ENCODE assay signal across 12 cellular contexts in the genomic region with DNA sequence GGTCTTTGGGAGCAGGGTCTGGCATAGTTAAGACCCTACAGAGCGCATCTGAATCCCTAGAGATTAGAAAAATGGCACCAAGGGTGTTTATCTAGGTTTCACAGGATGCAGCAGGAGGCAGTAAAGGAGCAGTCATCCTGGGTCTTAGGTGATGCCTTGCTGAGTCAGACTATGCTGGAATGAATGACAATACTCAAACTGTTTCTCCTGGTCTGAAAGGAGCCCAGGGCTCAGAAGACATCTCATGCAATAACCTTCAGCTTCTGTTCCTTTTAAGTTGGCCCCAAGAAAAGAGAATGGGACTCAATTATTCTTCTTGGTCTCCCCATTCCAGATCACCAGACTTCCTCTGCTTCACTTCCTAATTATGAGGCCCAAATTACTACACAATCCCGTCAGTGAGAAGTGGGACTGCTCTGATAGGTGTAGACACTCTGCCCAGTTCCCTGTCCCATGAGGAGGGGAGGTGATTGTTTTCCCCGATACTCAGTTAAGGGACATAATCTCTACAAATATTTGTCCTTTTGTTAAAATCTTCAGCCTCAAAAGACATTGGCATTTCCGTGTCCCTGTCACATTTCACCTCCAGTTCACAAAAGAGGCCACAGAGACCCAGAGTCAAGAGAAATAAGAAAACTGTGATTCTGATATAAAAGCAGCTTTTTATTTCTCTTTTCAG. TPM values are rescaled to one million over a fixed set of nuclear protein-coding genes. Genes with fewer than 3 reads are reported as not detected.
DNase-seq lines count a peak whose midpoint lies in the region; ATAC-seq, FAIRE-seq and TF ChIP-seq lines count a peak whose summit lies in the region.
"Had no signal": no experiment of that assay in that cellular context is flagged by ENCODE, and none has a peak within 500 bp of the region (broad histone marks: within the 10 kb centered on the region; RNA-seq: fewer than 3 reads in every experiment).

No MANE protein-coding gene starts in this region.

- H3K27ac ChIP-seq in HUES6 (ENCODE audit: low read depth, low read length) (no peak overlapping the region), GM12878 (ENCODE audit: control insufficient read depth, insufficient read depth) (peak overlapping the region; percentile 25; the same call in 1 of the 2 replicates), mesendoderm (ENCODE audit: low read depth, low read length) (no peak overlapping the region)
- H3K27ac ChIP-seq: VCaP had no signal

- WGBS in GM12878 (ENCODE audit: insufficient coverage, insufficient replicate concordance, low lambda C conversion rate, missing lambda C conversion rate) = 52% methylated on average over 4 of the region's 4 CpGs
- no CpG with 5 or more reads among the region's 4 CpGs for WGBS in mesendoderm (ENCODE audit: extremely low coverage, insufficient coverage, low lambda C conversion rate)

- H3K56ac ChIP-seq in mesendoderm (ENCODE audit: low read length) = no peak overlapping the region

- no peak overlapping the region for H2AK5ac ChIP-seq in mesendoderm (ENCODE audit: low read length)

- no peak for TF ChIP-seq POLR2A in GM12878 (IDR thresholded peaks at IDR 0.05; ENCODE audit: low read depth, low read length)

- H3K9ac ChIP-seq in HUES6 (ENCODE audit: low read length) = peak overlapping the region; percentile 25
- no peak overlapping the region for H3K9ac ChIP-seq in GM12878 (ENCODE audit: control insufficient read depth, insufficient read depth, low read length)
- H3K9ac ChIP-seq in mesendoderm (ENCODE audit: low read length) = no peak overlapping the region

- peak; percentile 46 for TF ChIP-seq RAD21 in GM12878 (IDR thresholded peaks at IDR 0.05; ENCODE audit: insufficient read depth, low read depth, low read length)

- H2BK15ac ChIP-seq in mesendoderm (replicated peaks; ENCODE audit: low read depth) = no peak overlapping the region

- RAD21 ChIA-PET in GM12878 (lab: Charles Lee; ENCODE audit: unreplicated experiment) = interaction anchor here (1.1 to 4.9 kb wide), 3 partner anchors 18 to 87 kb away, joined by 3 to 60 read pairs (median 4); partner anchors contain the start of gene STAT2

- in situ Hi-C loops in GM12878 (cut with MboI) = no loop called here

- ATAC-seq in GM12878 = no peak
- ATAC-seq in HG03045 (IDR thresholded peaks at IDR 0.05; ENCODE audit: unreplicated experiment) = no peak

- no peak overlapping the region for H3K18ac ChIP-seq in mesendoderm (ENCODE audit: low read length)

- H3K9me3 ChIP-seq in HUES6 (ENCODE audit: control insufficient read depth, insufficient read depth, low read depth, low read length) = no peaks in the 10 kb centered on the region
- no peaks in the 10 kb centered on the region for H3K9me3 ChIP-seq in GM12878 (replicated peaks; ENCODE audit: control insufficient read depth, insufficient read depth, low read length)

- no peaks in the 10 kb centered on the region for H4K20me1 ChIP-seq in GM12878 (ENCODE audit: control insufficient read depth, insufficient read depth)

- H3K23ac ChIP-seq in mesendoderm (ENCODE audit: low read length) = no peak overlapping the region

- SMC1A ChIA-PET in GM12878 (lab: Charles Lee; ENCODE audit: uncharacterized antibody, unreplicated experiment) = interaction anchor here (0.7 to 6.2 kb wide), 8 partner anchors 8 to 92 kb away, joined by 3 to 58 read pairs (median 4); partner anchors contain the start of gene STAT2

- no peak overlapping the region for H3K4me3 ChIP-seq in HUES6 (ENCODE audit: low read depth, low read length)
- H3K4me3 ChIP-seq in GM12878 = no peak overlapping the region
- no peak overlapping the region for H3K4me3 ChIP-seq in mesendoderm (ENCODE audit: low read length)

- BruUV-seq in GM12878 (replicated peaks; lab: Mats Ljungman, UMichigan) = no TSS peak

- H2BK120ac ChIP-seq in mesendoderm (ENCODE audit: low read depth, low read length) = no peak overlapping the region

- no peak overlapping the region for H4K5ac ChIP-seq in mesendoderm (ENCODE audit: low read length)

- H3K4me2 ChIP-seq in GM12878 (ENCODE audit: control insufficient read depth, insufficient read depth) (no peak overlapping the region), mesendoderm (ENCODE audit: low read length) (no peak overlapping the region)

- peak in 1 of 3 experiments; percentile 10; a peak in 1 of 6 replicates for TF ChIP-seq CTCF in GM12878 (IDR thresholded peaks at IDR 0.05 in 2 of 3, conservative IDR thresholded peaks at IDR 0.05 in 1 of 3; ENCODE audit: control insufficient read depth in 2 of 3, extremely low read depth in 1 of 3, insufficient read depth in 1 of 3, low read depth in 3 of 3, low read length in 3 of 3)

- POLR2A ChIA-PET in GM12878 (lab: Charles Lee) = interaction anchor here (0.6 to 3.1 kb wide), 4 partner anchors 14 to 144 kb away, joined by 3 to 17 read pairs (median 4); partner anchors contain the start of genes APOF, IL23A and STAT2

- H3K4me1 ChIP-seq in HUES6 (ENCODE audit: control insufficient read depth, insufficient read depth, low read length) (peaks cover 9% of the 10 kb centered on the region), GM12878 (ENCODE audit: control insufficient read depth, insufficient read depth, low read length) (peaks cover 36% of the 10 kb centered on the region), mesendoderm (ENCODE audit: control insufficient read depth, low read depth, low read length) (no peaks in the 10 kb centered on the region)

- intact Hi-C loops in GM12878 (cut with micrococcal nuclease; ENCODE audit: unreplicated experiment) = no loop called here

- H3K4ac ChIP-seq in mesendoderm (ENCODE audit: low read depth, low read length) = no peak overlapping the region

- DNase-seq in EH (ENCODE audit: low read depth) (peak; percentile 33), GM12878 (ENCODE audit: low read depth, low spot score) (no peak), mesendoderm (peak; percentile 74), NCI-H2081 (lab: John Stamatoyannopoulos, UW) (no peak), NCI-H1436 treated with DMSO at 0.1 percent for 48 hours (lab: John Stamatoyannopoulos, UW) (no peak)
- DNase-seq in stimulated activated CD4-positive, alpha-beta T cell treated with anti-CD3 and anti-CD28 coated beads, Interleukin-4, amount 100 ng/mL, for 4 hours = no peak
- DNase-seq: stimulated activated CD4-positive, alpha-beta T cell treated with anti-CD3 and anti-CD28 coated beads, Interleukin-2, amount 100 ng/mL, for 48 hours had no signal

- no peak for TF ChIP-seq EP300 in GM12878 (IDR thresholded peaks at IDR 0.05; ENCODE audit: borderline replicate concordance in 1 of 2, control insufficient read depth in 1 of 2, low read depth in 2 of 2, low read length in 2 of 2)

- no peaks in the 10 kb centered on the region for H3K79me1 ChIP-seq in mesendoderm (ENCODE audit: low read length)

- peak overlapping the region; percentile 77 for H2AFZ ChIP-seq in GM12878 (ENCODE audit: control insufficient read depth, low read depth, low read length)

- CTCF ChIA-PET in GM12878 (lab: Yijun Ruan, JAX) = interaction anchor here (1.0 to 4.2 kb wide), 5 partner anchors 12 to 86 kb away, joined by 3 to 28 read pairs (median 17); partner anchors contain the start of genes STAT2 and TIMELESS

- H3K36me3 ChIP-seq in HUES6 (ENCODE audit: control insufficient read depth, insufficient read depth, low read length) = no peaks in the 10 kb centered on the region
- H3K36me3 ChIP-seq in GM12878 (ENCODE audit: control insufficient read depth in 2 of 2, insufficient read depth in 2 of 2, low read length in 1 of 2) = no peaks in the 10 kb centered on the region
- no peaks in the 10 kb centered on the region for H3K36me3 ChIP-seq in mesendoderm (ENCODE audit: control insufficient read depth, insufficient read depth, low read length)

- H4K8ac ChIP-seq in mesendoderm (ENCODE audit: low read depth, low read length) = no peak overlapping the region

- FAIRE-seq in GM12878 (lab: Jason Lieb, UNC) = no peak

- H3K79me2 ChIP-seq in GM12878 (ENCODE audit: control insufficient read depth, insufficient read depth, low read length) (no peaks in the 10 kb centered on the region), mesendoderm (ENCODE audit: control insufficient read depth, insufficient read depth, low read length) (no peaks in the 10 kb centered on the region)

- H3K27me3 ChIP-seq in HUES6 (ENCODE audit: control insufficient read depth, insufficient read depth, low read length) (no peaks in the 10 kb centered on the region), GM12878 (replicated peaks in 1 of 2; ENCODE audit: control insufficient read depth in 2 of 2, insufficient read depth in 2 of 2, low read length in 1 of 2) (no peaks in the 10 kb centered on the region), mesendoderm (ENCODE audit: insufficient read depth, low read length, poor library complexity) (no peaks in the 10 kb centered on the region)

- H2BK5ac ChIP-seq in mesendoderm (ENCODE audit: low read length) = no peak overlapping the region

RNA-seq across cellular contexts. Expression of gene APOF, which starts 14.8 kb away (rescaled TPM):
- not detected in 2 replicates for total RNA-seq in GM12878 (2013; cell fraction: nucleolus; rRNA removed)
- 0.11 TPM in 1 of 2 replicates, not detected in the other for total RNA-seq in GM12878 (2014; rRNA removed)
- total RNA-seq in GM12878 (2014; rRNA removed; fragmentation: Illumina TruSeq; extraction: Trizol) = not detected in 2 replicates
- total RNA-seq in GM12878 (2021) = not detected in 2 replicates
- not detected for polyA plus RNA-seq in GM12878 (2011; ENCODE audit: low read depth)
- polyA plus RNA-seq in GM12878 (2011; rRNA removed) = not detected in 2 replicates
- not detected in 2 replicates for polyA plus RNA-seq in GM12878 (2011; cell fraction: cytosol; rRNA removed)
- polyA plus RNA-seq in GM12878 (2011; cell fraction: nucleus; rRNA removed) = not detected in 2 replicates
- polyA plus RNA-seq in GM12878 (2012) = 0.06 and 0.12 TPM in 2 replicates
- polyA plus RNA-seq in GM12878 (2014; fragmentation: Illumina TruSeq; extraction: Trizol) = 0.04 TPM in 1 of 2 replicates, not detected in the other
- under 1 TPM; 0.13 to 0.19 TPM for polyA plus RNA-seq in GM12878 (2014; fragmentation: Nextera tagmentation; extraction: Ambion mirVana)
- polyA plus RNA-seq in GM12878 (2014; rRNA removed) = 0.05 TPM in 1 of 2 replicates, not detected in the other
- polyA plus RNA-seq in GM12878 (2016; fragmentation: Nextera tagmentation; extraction: Ambion mirVana) = not detected
- not detected in 2 replicates for polyA minus RNA-seq in GM12878 (2011; rRNA and poly(A)+ RNA removed)
- polyA minus RNA-seq in GM12878 (2011; cell fraction: cytosol; rRNA and poly(A)+ RNA removed) = not detected in 2 replicates
- not detected in 2 replicates for polyA minus RNA-seq in GM12878 (2011; cell fraction: nucleus; rRNA and poly(A)+ RNA removed)
- not detected for polyA plus RNA-seq in mesendoderm (2013, experiment 1 of 2)
- not detected for polyA plus RNA-seq in mesendoderm (2013, experiment 2 of 2)
- total RNA-seq: NCI-H460, urinary bladder had no signal

RNA-seq across cellular contexts. Expression of gene STAT2, which starts 17.5 kb away (rescaled TPM):
- total RNA-seq in GM12878 (2013; cell fraction: nucleolus; rRNA removed) = 263 and 291 TPM in 2 replicates
- total RNA-seq in GM12878 (2014; rRNA removed) (101 and 114 TPM in 2 replicates), GM12878 (2014; rRNA removed; fragmentation: Illumina TruSeq; extraction: Trizol) (66.4 and 69.3 TPM in 2 replicates), GM12878 (2021) (93.7 and 97.9 TPM in 2 replicates)
- 152 TPM for polyA plus RNA-seq in GM12878 (2011; ENCODE audit: low read depth)
- polyA plus RNA-seq in GM12878 (2011; rRNA removed) (91.5 and 106 TPM in 2 replicates), GM12878 (2014; fragmentation: Illumina TruSeq; extraction: Trizol) (74.9 and 91.9 TPM in 2 replicates), GM12878 (2014; fragmentation: Nextera tagmentation; extraction: Ambion mirVana) (10 to 100 TPM; 16.9 to 23.5 TPM), GM12878 (2014; rRNA removed) (90.4 and 94.4 TPM in 2 replicates), GM12878 (2016; fragmentation: Nextera tagmentation; extraction: Ambion mirVana) (10 to 100 TPM; 76.5 to 79.2 TPM)
- polyA plus RNA-seq in GM12878 (2011; cell fraction: cytosol; rRNA removed) = 79.2 and 117 TPM in 2 replicates
- 273 and 284 TPM in 2 replicates for polyA plus RNA-seq in GM12878 (2011; cell fraction: nucleus; rRNA removed)
- polyA plus RNA-seq in GM12878 (2012) = 89.4 and 93.7 TPM in 2 replicates
- polyA minus RNA-seq in GM12878 (2011; rRNA and poly(A)+ RNA removed) = 144 and 156 TPM in 2 replicates
- 46.2 and 48.0 TPM in 2 replicates for polyA minus RNA-seq in GM12878 (2011; cell fraction: cytosol; rRNA and poly(A)+ RNA removed)
- polyA minus RNA-seq in GM12878 (2011; cell fraction: nucleus; rRNA and poly(A)+ RNA removed) = 141 and 174 TPM in 2 replicates
- polyA plus RNA-seq in mesendoderm (2013, experiment 1 of 2) = 11.6 TPM
- polyA plus RNA-seq in mesendoderm (2013, experiment 2 of 2) = 10.6 TPM

RNA-seq across cellular contexts. Expression of gene IL23A, which starts 38.8 kb away (rescaled TPM):
- 2.9 and 3.3 TPM in 2 replicates for total RNA-seq in GM12878 (2013; cell fraction: nucleolus; rRNA removed)
- total RNA-seq in GM12878 (2014; rRNA removed) = 4.2 and 5.7 TPM in 2 replicates
- total RNA-seq in GM12878 (2014; rRNA removed; fragmentation: Illumina TruSeq; extraction: Trizol) = 4.7 and 5.6 TPM in 2 replicates
- 4.3 and 4.7 TPM in 2 replicates for total RNA-seq in GM12878 (2021)
- polyA plus RNA-seq in GM12878 (2011; ENCODE audit: low read depth) = 5.7 TPM
- polyA plus RNA-seq in GM12878 (2011; rRNA removed) = 3.3 and 4.0 TPM in 2 replicates
- 3.0 and 3.3 TPM in 2 replicates for polyA plus RNA-seq in GM12878 (2011; cell fraction: cytosol; rRNA removed)
- polyA plus RNA-seq in GM12878 (2011; cell fraction: nucleus; rRNA removed) = 2.2 and 3.0 TPM in 2 replicates
- 6.0 and 6.3 TPM in 2 replicates for polyA plus RNA-seq in GM12878 (2012)
- 1.6 and 5.7 TPM in 2 replicates for polyA plus RNA-seq in GM12878 (2014; fragmentation: Illumina TruSeq; extraction: Trizol)
- polyA plus RNA-seq in GM12878 (2014; fragmentation: Nextera tagmentation; extraction: Ambion mirVana) = 10 to 100 TPM in 1 of 2 experiments, 1 to 10 TPM in 1; 7.7 to 11.1 TPM
- polyA plus RNA-seq in GM12878 (2014; rRNA removed) = 9.9 and 10.8 TPM in 2 replicates
- 1 to 10 TPM; 4.4 to 5.6 TPM for polyA plus RNA-seq in GM12878 (2016; fragmentation: Nextera tagmentation; extraction: Ambion mirVana)
- 1.3 TPM in 1 of 2 replicates, not detected in the other for polyA minus RNA-seq in GM12878 (2011; rRNA and poly(A)+ RNA removed)
- 0.94 and 1.2 TPM in 2 replicates for polyA minus RNA-seq in GM12878 (2011; cell fraction: cytosol; rRNA and poly(A)+ RNA removed)
- polyA minus RNA-seq in GM12878 (2011; cell fraction: nucleus; rRNA and poly(A)+ RNA removed) = 0.48 and 2.1 TPM in 2 replicates
- polyA plus RNA-seq in mesendoderm (2013, experiment 1 of 2) = 1.9 TPM
- 1.6 TPM for polyA plus RNA-seq in mesendoderm (2013, experiment 2 of 2)
- total RNA-seq: urinary bladder had no signal

RNA-seq across cellular contexts. Expression of gene PAN2, which starts 43.6 kb away (rescaled TPM):
- total RNA-seq in GM12878 (2013; cell fraction: nucleolus; rRNA removed) = 244 and 269 TPM in 2 replicates
- total RNA-seq in GM12878 (2014; rRNA removed) (33.7 and 36.4 TPM in 2 replicates), GM12878 (2014; rRNA removed; fragmentation: Illumina TruSeq; extraction: Trizol) (20.2 and 22.3 TPM in 2 replicates), GM12878 (2021) (41.2 and 41.7 TPM in 2 replicates)
- 51.4 TPM for polyA plus RNA-seq in GM12878 (2011; ENCODE audit: low read depth)
- polyA plus RNA-seq in GM12878 (2011; rRNA removed) (61.8 and 64.5 TPM in 2 replicates), GM12878 (2014; fragmentation: Illumina TruSeq; extraction: Trizol) (37.0 and 46.7 TPM in 2 replicates), GM12878 (2014; fragmentation: Nextera tagmentation; extraction: Ambion mirVana) (10 to 100 TPM; 14.4 to 14.5 TPM), GM12878 (2014; rRNA removed) (41.5 and 42.4 TPM in 2 replicates), GM12878 (2016; fragmentation: Nextera tagmentation; extraction: Ambion mirVana) (10 to 100 TPM; 25.9 to 33.4 TPM)
- polyA plus RNA-seq in GM12878 (2011; cell fraction: cytosol; rRNA removed) = 37.7 and 38.3 TPM in 2 replicates
- 574 and 803 TPM in 2 replicates for polyA plus RNA-seq in GM12878 (2011; cell fraction: nucleus; rRNA removed)
- 60.8 and 71.0 TPM in 2 replicates for polyA plus RNA-seq in GM12878 (2012)
- 40.8 and 56.2 TPM in 2 replicates for polyA minus RNA-seq in GM12878 (2011; rRNA and poly(A)+ RNA removed)
- polyA minus RNA-seq in GM12878 (2011; cell fraction: cytosol; rRNA and poly(A)+ RNA removed) = 11.8 and 12.9 TPM in 2 replicates
- 95.8 and 97.1 TPM in 2 replicates for polyA minus RNA-seq in GM12878 (2011; cell fraction: nucleus; rRNA and poly(A)+ RNA removed)
- polyA plus RNA-seq in mesendoderm (2013, experiment 1 of 2) = 7.0 TPM
- 7.4 TPM for polyA plus RNA-seq in mesendoderm (2013, experiment 2 of 2)

Comparison
In these comparisons a context has a peak if more than half of its experiments do, and no peak if none do; other contexts are left out.
1. DNase-seq: peak in EH (single experiment) and mesendoderm (single experiment); none in GM12878 (single experiment), NCI-H2081 (0 of 2), stimulated activated CD4-positive, alpha-beta T cell treated with anti-CD3 and anti-CD28 coated beads, Interleukin-4, amount 100 ng/mL, for 4 hours (0 of 2) and NCI-H1436 treated with DMSO at 0.1 percent for 48 hours (single experiment).